8 cellular contexts compared by ENCODE assay signal in genomic region chr15:84657748-84658079, GRCh38. TPM values are rescaled to one million over a fixed set of nuclear protein-coding genes. Genes with fewer than 3 reads are reported as not detected.
A peak's percentile ranks its signal among the peaks of the same experiment; 100 is the strongest.
DNase-seq lines count a peak whose midpoint lies in the region; ATAC-seq and TF ChIP-seq lines count a peak whose summit lies in the region.

No MANE protein-coding gene starts in this region.

- CTCF ChIA-PET in activated CD8-positive, alpha-beta memory T cell treated with anti-CD3 and anti-CD28 coated beads, Interleukin-2, amount 10 ng/mL, durations not matched to agents 7 days and 5 days (lab: Charles Lee) = interaction anchor here (0.9 to 6.3 kb wide), 7 partner anchors 17 to 270 kb away, joined by 3 to 34 read pairs (median 6); partner anchors contain the start of genes SEC11A and ZNF592

- peaks cover 6% of the 10 kb centered on the region for H3K36me3 Mint-ChIP-seq in activated CD8-positive, alpha-beta memory T cell treated with anti-CD3 and anti-CD28 coated beads, Interleukin-2, amount 10 ng/mL, durations not matched to agents 7 days and 5 days

- TF ChIP-seq POLR2A in adrenal gland (IDR thresholded peaks at IDR 0.05) = no peak

- H3K4me3 ChIP-seq in adrenal gland (peak overlapping the region in 3 of 4 donors; percentile 24 to 56 (median 33)), liver (ENCODE audit: low read depth in 1 of 3, low read length in 3 of 3) (peak overlapping the region in 2 of 3 donors; percentile 19 to 57), tibial artery (peak overlapping the region; percentile 67 to 82)

- H3K36me3 ChIP-seq in adrenal gland (replicated peaks in 1 of 2) = no peaks in the 10 kb centered on the region
- no peaks in the 10 kb centered on the region for H3K36me3 ChIP-seq in liver (ENCODE audit: control insufficient read depth in 4 of 4, insufficient read depth in 3 of 4, low read depth in 1 of 4, low read length in 3 of 4)
- no peaks in the 10 kb centered on the region for H3K36me3 ChIP-seq in tibial artery

- intact Hi-C loops in adrenal gland (cut with DNase I) (loop anchor here (10.0 kb wide), 1 partner anchor 57 kb away; the partner anchor contains the start of gene SEC11A (in 2 of the 2)), tibial artery (cut with DNase I; ENCODE audit: low total_unique reads) (loop anchor here (5.0 kb wide), 3 partner anchors 90 to 270 kb away; partner anchors contain the start of genes ALPK3 and ZNF592)

- H3K4me1 ChIP-seq in adrenal gland (replicated peaks in 1 of 2) (peaks cover 13 to 32% of the 10 kb centered on the region in 2 donors), liver (ENCODE audit: control insufficient read depth in 4 of 4, insufficient read depth in 4 of 4, low read length in 3 of 4) (peaks cover 3 to 24% (median 16%) of the 10 kb centered on the region in 4 donors), tibial artery (peaks cover 0 to 39% (median 29%) of the 10 kb centered on the region in 4 donors)

- H3K9me3 ChIP-seq in adrenal gland (replicated peaks in 1 of 3) (no peaks in the 10 kb centered on the region), liver (ENCODE audit: control insufficient read depth in 4 of 4, low read length in 3 of 4) (no peaks in the 10 kb centered on the region), tibial artery (no peaks in the 10 kb centered on the region)

- H3K27me3 ChIP-seq in adrenal gland (no peaks in the 10 kb centered on the region), liver (ENCODE audit: control insufficient read depth in 4 of 4, insufficient read depth in 4 of 4, low read length in 3 of 4) (no peaks in the 10 kb centered on the region), tibial artery (no peaks in the 10 kb centered on the region)

- peak overlapping the region; percentile 65 for H3K4me3 Mint-ChIP-seq in activated CD8-positive, alpha-beta memory T cell treated with anti-CD3 and anti-CD28 coated beads, Interleukin-2, amount 10 ng/mL, durations not matched to agents 7 days and 5 days

- TF ChIP-seq RAD21 in liver (IDR thresholded peaks at IDR 0.05) = no peak

- H3K27ac Mint-ChIP-seq in activated CD8-positive, alpha-beta memory T cell treated with anti-CD3 and anti-CD28 coated beads, Interleukin-2, amount 10 ng/mL, durations not matched to agents 7 days and 5 days = no peak overlapping the region

- DNase-seq in activated CD8-positive, alpha-beta memory T cell treated with anti-CD3 and anti-CD28 coated beads, Interleukin-2, amount 10 ng/mL, durations not matched to agents 7 days and 5 days = no peak
- no peak for DNase-seq in activated CD8-positive, alpha-beta memory T cell treated with anti-CD3 and anti-CD28 coated beads for 24 hours
- DNase-seq in adrenal gland (peak in 1 of 7 donors; percentile 29), tibial artery (no peak), NCI-H2081 treated with DMSO at 0.1 percent for 48 hours (lab: John Stamatoyannopoulos, UW) (no peak), superior temporal gyrus (ENCODE audit: extremely low spot score) (no peak)

- ATAC-seq in activated CD8-positive, alpha-beta memory T cell treated with anti-CD3 and anti-CD28 coated beads, Interleukin-2, amount 10 ng/mL, durations not matched to agents 7 days and 5 days = no peak
- ATAC-seq in HG02763 (IDR thresholded peaks at IDR 0.05; ENCODE audit: unreplicated experiment) = no peak

- H3K27ac ChIP-seq in adrenal gland (peak overlapping the region in 4 of 5 donors; percentile 56 to 85 (median 66)), liver (ENCODE audit: low read depth in 1 of 2, low read length in 2 of 2) (peak overlapping the region; percentile 44 to 47), tibial artery (peak overlapping the region; percentile 92)

- 22 to 27% (median 22%) methylated on average over 11 to 17 of the region's 17 CpGs for WGBS in adrenal gland, 4 donors
- WGBS in liver = 28% methylated on average over 17 of the region's 17 CpGs

- peaks cover 40% of the 10 kb centered on the region for H3K4me1 Mint-ChIP-seq in activated CD8-positive, alpha-beta memory T cell treated with anti-CD3 and anti-CD28 coated beads, Interleukin-2, amount 10 ng/mL, durations not matched to agents 7 days and 5 days

- H3K27me3 Mint-ChIP-seq in activated CD8-positive, alpha-beta memory T cell treated with anti-CD3 and anti-CD28 coated beads, Interleukin-2, amount 10 ng/mL, durations not matched to agents 7 days and 5 days = no peaks in the 10 kb centered on the region

- no peaks in the 10 kb centered on the region for H3K9me3 Mint-ChIP-seq in activated CD8-positive, alpha-beta memory T cell treated with anti-CD3 and anti-CD28 coated beads, Interleukin-2, amount 10 ng/mL, durations not matched to agents 7 days and 5 days (ENCODE audit: low read depth)

- TF ChIP-seq CTCF in adrenal gland (IDR thresholded peaks at IDR 0.05) (no peak), liver (IDR thresholded peaks at IDR 0.05; ENCODE audit: low read depth, low read length, missing input control) (no peak), tibial artery (IDR thresholded peaks at IDR 0.05) (no peak)

- H3K9ac ChIP-seq in liver (ENCODE audit: low read depth in 1 of 2, low read length in 2 of 2) = peak overlapping the region in 1 of 2 donors; percentile 23

TF ChIP-seq in liver, 16 proteins besides CTCF, POLR2A, EP300 and RAD21:
- no peak for TF ChIP-seq JUND (IDR thresholded peaks at IDR 0.05)
- no peak for TF ChIP-seq HNF4G (IDR thresholded peaks at IDR 0.05)
- no peak for TF ChIP-seq FOXA1 (IDR thresholded peaks at IDR 0.05)

RNA-seq across cellular contexts. Expression of gene NMB, which starts 0.3 kb away (rescaled TPM):
- total RNA-seq in activated CD8-positive, alpha-beta memory T cell treated with anti-CD3 and anti-CD28 coated beads, Interleukin-2, amount 10 ng/mL, durations not matched to agents 7 days and 5 days = 1 to 10 TPM; 1.5 to 1.8 TPM
- total RNA-seq in adrenal gland = 10 to 100 TPM in 7 of 8 donors, 1 to 10 TPM in 1; 7.5 to 34.1 (median 17.4) TPM
- polyA plus RNA-seq in adrenal gland = 10 to 100 TPM in 1 of 3 donors, 1 to 10 TPM in 2; 8.0 to 19.2 (median 10.0) TPM
- total RNA-seq in liver = 1 to 10 TPM in 1 of 2 donors, under 1 TPM in 1; 0.59 to 1.1 TPM
- 1 to 10 TPM; 1.2 to 1.8 TPM for polyA plus RNA-seq in liver

RNA-seq across cellular contexts. Expression of gene WDR73, which starts 3.6 kb away (rescaled TPM):
- total RNA-seq in activated CD8-positive, alpha-beta memory T cell treated with anti-CD3 and anti-CD28 coated beads, Interleukin-2, amount 10 ng/mL, durations not matched to agents 7 days and 5 days = 10 to 100 TPM; 18.4 to 19.9 TPM
- total RNA-seq in adrenal gland = 10 to 100 TPM in 7 of 8 donors, 1 to 10 TPM in 1; 8.3 to 39.6 (median 31.4) TPM
- polyA plus RNA-seq in adrenal gland = 10 to 100 TPM; 24.1 to 45.4 (median 38.3) TPM
- 10 to 100 TPM in 1 of 2 donors, 1 to 10 TPM in 1; 9.9 to 16.0 TPM for total RNA-seq in liver
- 10 to 100 TPM in 1 of 2 donors, 1 to 10 TPM in 1; 7.5 to 10.2 TPM for polyA plus RNA-seq in liver

RNA-seq across cellular contexts. Expression of gene ZSCAN2, which starts 56.9 kb away (rescaled TPM):
- total RNA-seq in activated CD8-positive, alpha-beta memory T cell treated with anti-CD3 and anti-CD28 coated beads, Interleukin-2, amount 10 ng/mL, durations not matched to agents 7 days and 5 days = 10 to 100 TPM in 1 of 2 experiments, 1 to 10 TPM in 1; 8.6 to 12.9 TPM
- 10 to 100 TPM in 6 of 8 donors, 1 to 10 TPM in 2; 5.2 to 16.9 (median 10.7) TPM for total RNA-seq in adrenal gland
- 1 to 10 TPM; 3.8 to 5.2 (median 4.1) TPM for polyA plus RNA-seq in adrenal gland
- total RNA-seq in liver = 10 to 100 TPM in 1 of 2 donors, 1 to 10 TPM in 1; 6.9 to 11.0 TPM
- 1 to 10 TPM; 5.4 to 9.0 TPM for polyA plus RNA-seq in liver

RNA-seq across cellular contexts. Expression of gene SEC11A, which starts 58.2 kb away (rescaled TPM):
- total RNA-seq in activated CD8-positive, alpha-beta memory T cell treated with anti-CD3 and anti-CD28 coated beads, Interleukin-2, amount 10 ng/mL, durations not matched to agents 7 days and 5 days = 100 to 1,000 TPM in 1 of 2 experiments, 10 to 100 TPM in 1; 96.6 to 122 TPM
- total RNA-seq in adrenal gland = 100 to 1,000 TPM; 130 to 194 (median 165) TPM
- 100 to 1,000 TPM; 156 to 240 (median 169) TPM for polyA plus RNA-seq in adrenal gland
- total RNA-seq in liver = 10 to 100 TPM; 72.9 to 90.2 TPM
- 10 to 100 TPM; 56.7 to 69.8 TPM for polyA plus RNA-seq in liver
